In the genomic region with DNA sequence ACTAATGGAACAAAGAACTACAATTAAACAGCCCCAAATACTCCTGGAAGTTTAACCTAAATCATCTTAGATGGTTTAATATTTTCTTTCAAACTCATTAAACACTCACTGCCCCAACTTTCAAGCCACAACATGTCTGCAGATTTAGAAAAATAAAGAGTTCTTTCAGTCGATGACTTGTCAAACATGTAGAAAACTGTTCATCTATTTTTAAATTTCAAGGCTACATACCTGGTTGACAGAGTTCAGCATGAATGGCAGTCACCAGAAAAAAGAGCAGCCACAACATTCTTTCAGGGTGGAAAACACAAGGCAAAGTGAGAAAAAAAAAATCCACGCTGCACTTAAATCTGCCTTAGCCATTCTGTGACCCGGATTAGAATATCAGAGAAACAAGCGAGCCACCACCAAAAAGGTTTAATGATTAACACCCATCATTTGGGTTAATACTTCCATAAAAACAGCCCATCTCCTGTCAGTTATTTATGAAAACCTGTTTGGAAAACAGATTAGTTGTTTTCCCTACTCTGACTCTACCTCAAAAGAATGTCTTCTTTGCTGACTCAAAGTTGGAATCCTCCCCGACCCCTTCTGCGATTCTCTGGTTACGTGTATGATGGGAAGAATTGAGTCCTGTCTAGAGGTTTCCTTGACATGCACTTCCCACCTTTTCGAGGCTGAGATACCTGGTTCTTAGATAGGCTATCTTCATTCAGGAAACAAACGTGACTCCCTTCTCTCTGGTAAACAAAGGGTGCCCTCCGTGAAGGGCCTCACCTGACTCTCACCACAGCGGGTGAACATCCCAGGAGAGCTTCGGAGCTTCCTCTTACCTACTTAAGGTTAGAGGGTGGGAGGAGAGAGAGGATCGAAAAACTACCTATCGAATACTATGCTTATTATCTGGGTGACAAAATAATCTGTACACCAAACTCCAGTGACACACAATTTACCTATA, we compare ENCODE assay signal across 24 cellular contexts. TPM values are rescaled to one million over a fixed set of nuclear protein-coding genes. Genes with fewer than 3 reads are reported as not detected.
DNase-seq lines count a peak whose midpoint lies in the region; ATAC-seq, FAIRE-seq and TF ChIP-seq lines count a peak whose summit lies in the region.
"Had no signal": no experiment of that assay in that cellular context is flagged by ENCODE, and none has a peak within 500 bp of the region (broad histone marks: within the 10 kb centered on the region; RNA-seq: fewer than 3 reads in every experiment).

A gene with protein sequence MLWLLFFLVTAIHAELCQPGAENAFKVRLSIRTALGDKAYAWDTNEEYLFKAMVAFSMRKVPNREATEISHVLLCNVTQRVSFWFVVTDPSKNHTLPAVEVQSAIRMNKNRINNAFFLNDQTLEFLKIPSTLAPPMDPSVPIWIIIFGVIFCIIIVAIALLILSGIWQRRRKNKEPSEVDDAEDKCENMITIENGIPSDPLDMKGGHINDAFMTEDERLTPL (minus strand): TSS at position 319 of the 958 bp plus-strand sequence. CDS start 30 bp downstream, at position 289.

- FAIRE-seq in A549 (lab: Jason Lieb, UNC): peak; percentile 82
- FAIRE-seq: A204.1, endothelial cell of umbilical vein had no signal

- no peaks in the 10 kb centered on the region for H3K9me3 ChIP-seq in A549
- H3K9me3 ChIP-seq in spleen: no peaks in the 10 kb centered on the region
- H3K9me3 ChIP-seq: BE2C, heart left ventricle, upper lobe of left lung had no signal

- WGBS in A549 (ENCODE audit: missing lambda C conversion rate): 39% methylated on average over 14 of the region's 14 CpGs
- 59 to 80% (median 70%) methylated on average over 14 of the region's 14 CpGs for WGBS in spleen, 5 donors

- POLR2A ChIA-PET in A549 (lab: Yijun Ruan, JAX): no interaction called here

- H3K4me1 ChIP-seq in A549 (peaks cover 7% of the 10 kb centered on the region; the same call in 2 of the 3 replicates), spleen (no peaks in the 10 kb centered on the region)
- H3K4me1 ChIP-seq: BE2C, heart left ventricle, upper lobe of left lung had no signal

- TF ChIP-seq CTCF in A549 (IDR thresholded peaks at IDR 0.05) (no peak), epithelial cell of esophagus (IDR thresholded peaks at IDR 0.05; ENCODE audit: insufficient read depth, low read depth, low read length, missing control alignments) (no peak), spleen (IDR thresholded peaks at IDR 0.05 in 8 of 11, conservative IDR thresholded peaks at IDR 0.05 in 3 of 11) (no peak)

- H3K4me3 ChIP-seq in A549: no peak within 1 kb of the TSS
- H3K4me3 ChIP-seq in epithelial cell of esophagus (ENCODE audit: low read length): no peak within 1 kb of the TSS
- H3K4me3 ChIP-seq in spleen: no peak within 1 kb of the TSS
- H3K4me3 ChIP-seq: heart left ventricle, upper lobe of left lung had no signal

- H3K36me3 ChIP-seq in spleen: no peaks in the 10 kb centered on the region
- H3K36me3 ChIP-seq: BE2C, heart left ventricle, upper lobe of left lung had no signal

- CTCF ChIA-PET in A549 (lab: Yijun Ruan, JAX): no interaction called here

- H3K27me3 ChIP-seq in spleen (replicated peaks in 1 of 7): peaks cover 0 to 83% (median 0%) of the 10 kb centered on the region in 7 donors
- H3K27me3 ChIP-seq: BE2C, upper lobe of left lung had no signal

- TF ChIP-seq EP300 in A549 (IDR thresholded peaks at IDR 0.05): no peak

- peak within 1 kb of the TSS; percentile 18 for H3K4me2 ChIP-seq in A549

- peak in 1 of 2 experiments; percentile 54; a peak in 3 of 6 replicates for ATAC-seq in A549
- peak; percentile 66 for ATAC-seq in left lobe of liver
- no peak for ATAC-seq in sciatic nerve
- ATAC-seq: heart left ventricle; stimulated activated naive CD8-positive, alpha-beta T cell treated with anti-CD3 and anti-CD28 coated beads, Interleukin-15, amount 100 ng/mL, for 72 hours had no signal

- TF ChIP-seq RAD21 in A549 (conservative IDR thresholded peaks at IDR 0.05 in 1 of 2, IDR thresholded peaks at IDR 0.05 in 1 of 2): no peak

- DNase-seq in A549 (ENCODE audit: low read depth in 1 of 2, low spot score in 1 of 2) (peak in 1 of 2 experiments; percentile 24), M059J (ENCODE audit: low read depth) (peak; percentile 54), epithelial cell of esophagus (ENCODE audit: low read depth) (peak; percentile 71), left lobe of liver (ENCODE audit: low spot score) (no peak), sciatic nerve (ENCODE audit: low spot score) (no peak), RKO (ENCODE audit: low spot score) (no peak), SW480 (ENCODE audit: low spot score) (no peak), spleen (no peak)
- DNase-seq: activated CD4-positive, alpha-beta T cell treated with anti-CD3 and anti-CD28 coated beads, Interleukin-2, amount 50 U/mL, for 1 hour; activated naive CD8-positive, alpha-beta T cell treated with anti-CD3 and anti-CD28 coated beads for 36 hours; BE2C; EL; heart left ventricle; immature natural killer cell; KBM-7; NCI-H146; NCI-H69; nucleus accumbens; stimulated activated CD4-positive, alpha-beta T cell treated with anti-CD3 and anti-CD28 coated beads, Interleukin-4, amount 100 ng/mL, for 4 hours; stimulated activated naive CD8-positive, alpha-beta T cell treated with anti-CD3 and anti-CD28 coated beads, Interleukin-15, amount 100 ng/mL, for 72 hours; T-helper 9 cell; upper lobe of left lung had no signal

- H3K27ac ChIP-seq in A549 (no peak within 1 kb of the TSS), spleen (no peak within 1 kb of the TSS)
- H3K27ac ChIP-seq: heart left ventricle, upper lobe of left lung had no signal

- intact Hi-C loops in sciatic nerve (cut with DNase I): no loop called here
- intact Hi-C loops in spleen (cut with DNase I; ENCODE audit: low total_unique reads): no loop called here

- no peak for TF ChIP-seq POLR2A in A549 (IDR thresholded peaks at IDR 0.05; ENCODE audit: low read length)
- no peak for TF ChIP-seq POLR2A in spleen (IDR thresholded peaks at IDR 0.05)

TF ChIP-seq in A549, 52 proteins besides CTCF, POLR2A, EP300 and RAD21:
- no peak for TF ChIP-seq RFX5 (IDR thresholded peaks at IDR 0.05)
- peak; percentile 38; the same call in 1 of the 2 replicates for TF ChIP-seq MAX (IDR thresholded peaks at IDR 0.05)

RNA-seq across cellular contexts. Expression of the gene that starts here (rescaled TPM):
- polyA plus RNA-seq in A549 (2011; rRNA removed) (2.5 and 2.6 TPM in 2 replicates), A549 (2017; fragmentation: RNase III; extraction: RNeasy Plus Mini Kit Qiagen cat#74134 plus additional on column Dnase treatment) (0.46 to 0.84 TPM (median 0.76 TPM) in 3 replicates), spleen (under 1 TPM; 0.16 to 0.48 (median 0.18) TPM)
- polyA plus RNA-seq in A549 (2012; cell fraction: cytosol; rRNA removed): 0.52 and 0.57 TPM in 2 replicates
- 0.32 and 0.38 TPM in 2 replicates for polyA plus RNA-seq in A549 (2012; cell fraction: nucleus; rRNA removed)
- polyA minus RNA-seq in A549 (2011; rRNA and poly(A)+ RNA removed): 0.21 TPM in 1 of 2 replicates, not detected in the other
- 2.8 and 4.4 TPM in 2 replicates for total RNA-seq in M059J (2014; rRNA removed; shearing (Covaris generic))
- total RNA-seq in left lobe of liver (9.6 TPM), sciatic nerve (0.45 TPM), spleen (under 1 TPM in 2 of 7 donors, not detected in 5; 0.30 to 0.32 TPM)
- total RNA-seq: endothelial cell of umbilical vein had no signal

Comparison
In these comparisons a context has a peak if more than half of its experiments do, and no peak if none do; other contexts are left out.
1. DNase-seq: peak in M059J (single experiment) and epithelial cell of esophagus (single experiment); none in left lobe of liver (single experiment), sciatic nerve (single experiment), RKO (single experiment), SW480 (single experiment) and spleen (single experiment).